8 cellular contexts compared by ENCODE assay signal in the genomic region with DNA sequence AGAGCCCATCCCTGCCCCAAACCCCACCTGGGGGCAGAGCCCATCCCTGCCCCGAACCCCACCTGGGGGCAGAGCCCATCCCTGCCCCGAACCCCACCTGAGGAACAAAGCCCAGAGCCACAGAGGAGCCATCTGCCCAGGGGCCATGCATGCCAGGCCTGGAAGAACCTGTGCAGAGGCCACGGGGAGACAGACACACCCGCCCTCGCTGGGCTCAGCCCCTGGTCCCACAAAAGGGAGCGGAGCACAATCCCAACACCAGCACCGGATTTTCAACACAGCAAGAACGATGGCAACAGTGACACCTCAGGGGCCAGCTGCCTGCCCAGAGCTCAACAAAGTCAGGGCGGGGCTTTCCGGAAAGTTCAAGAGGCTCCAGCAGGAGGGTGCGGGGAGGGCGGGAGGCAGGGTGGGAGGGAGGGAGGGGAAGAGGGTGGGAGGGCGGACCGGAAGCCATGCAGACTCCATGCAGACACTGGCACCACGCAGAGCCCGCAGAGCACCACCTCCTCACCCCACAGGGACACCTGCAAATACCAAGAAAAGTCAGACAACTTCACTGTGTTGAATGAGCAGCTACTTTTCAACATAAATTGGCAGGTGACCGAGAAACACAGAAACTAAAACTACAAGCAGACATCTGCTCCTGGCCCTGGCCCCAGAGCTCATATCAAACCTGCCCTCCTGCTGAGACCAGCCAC. TPM values are rescaled to one million over a fixed set of nuclear protein-coding genes. Genes with fewer than 3 reads are reported as not detected.
DNase-seq lines count a peak whose midpoint lies in the region; ATAC-seq and TF ChIP-seq lines count a peak whose summit lies in the region.

No MANE protein-coding gene starts in this region.

- no peaks in the 10 kb centered on the region for H3K9me3 ChIP-seq in RWPE2 (ENCODE audit: severe bottlenecking)

- H3K36me3 ChIP-seq in RWPE2 (ENCODE audit: low read depth): peaks cover 41% of the 10 kb centered on the region

- DNase-seq in RWPE2 (ENCODE audit: low spot score) (peak; percentile 46), immature natural killer cell (peak; percentile 42 to 48 (median 43)), left lobe of liver (ENCODE audit: low spot score) (no peak), NCI-H1694 (lab: John Stamatoyannopoulos, UW) (no peak), SKM-1 treated with dmso at 0.1 percent for 144 hours (lab: John Stamatoyannopoulos, UW; ENCODE audit: unreplicated experiment) (no peak)
- peak; percentile 53 for DNase-seq in activated effector memory CD4-positive, alpha-beta T cell treated with Interleukin-2 at 50 U/mL for 16 hours
- peak; percentile 11 for DNase-seq in stimulated activated naive B cell treated with anti-CD40 and anti-IgM and Interleukin-4, amounts not matched to agents 10 μg/mL and 1 μg/mL and 100 μg/mL, for 72 hours

- no peaks in the 10 kb centered on the region for H3K4me1 ChIP-seq in RWPE2 (ENCODE audit: insufficient read depth, poor library complexity, severe bottlenecking)

- peaks cover 9 to 10% of the 10 kb centered on the region in 2 donors for H3K4me1 Mint-ChIP-seq in immature natural killer cell
- peaks cover 10% of the 10 kb centered on the region in 2 donors for H3K4me1 Mint-ChIP-seq in stimulated activated naive B cell treated with anti-CD40 and anti-IgM and Interleukin-4, amounts not matched to agents 10 μg/mL and 1 μg/mL and 100 μg/mL, for 72 hours

- peak overlapping the region in 4 of 5 donors; percentile 65 to 82 (median 71) for H3K4me3 Mint-ChIP-seq in immature natural killer cell
- peak overlapping the region in 1 of 2 donors; percentile 44 for H3K4me3 Mint-ChIP-seq in stimulated activated naive B cell treated with anti-CD40 and anti-IgM and Interleukin-4, amounts not matched to agents 10 μg/mL and 1 μg/mL and 100 μg/mL, for 72 hours

- TF ChIP-seq CTCF in RWPE2 (IDR thresholded peaks at IDR 0.05; ENCODE audit: poor library complexity, severe bottlenecking): no peak

- H3K27me3 Mint-ChIP-seq in immature natural killer cell (ENCODE audit: low read depth in 3 of 3): peaks cover 0 to 2% (median 2%) of the 10 kb centered on the region in 3 donors
- H3K27me3 Mint-ChIP-seq in stimulated activated naive B cell treated with anti-CD40 and anti-IgM and Interleukin-4, amounts not matched to agents 10 μg/mL and 1 μg/mL and 100 μg/mL, for 72 hours: no peaks in the 10 kb centered on the region

- H3K27me3 ChIP-seq in RWPE2 (ENCODE audit: insufficient read depth, poor library complexity, severe bottlenecking): no peaks in the 10 kb centered on the region

- H3K36me3 Mint-ChIP-seq in immature natural killer cell: peaks cover 0 to 13% (median 8%) of the 10 kb centered on the region in 3 donors
- peaks cover 53 to 64% of the 10 kb centered on the region in 2 donors for H3K36me3 Mint-ChIP-seq in stimulated activated naive B cell treated with anti-CD40 and anti-IgM and Interleukin-4, amounts not matched to agents 10 μg/mL and 1 μg/mL and 100 μg/mL, for 72 hours

- no peak overlapping the region for H3K27ac ChIP-seq in RWPE2 (ENCODE audit: poor library complexity, severe bottlenecking)

- peak overlapping the region; percentile 55 to 96 (median 90) for H3K27ac Mint-ChIP-seq in immature natural killer cell
- H3K27ac Mint-ChIP-seq in stimulated activated naive B cell treated with anti-CD40 and anti-IgM and Interleukin-4, amounts not matched to agents 10 μg/mL and 1 μg/mL and 100 μg/mL, for 72 hours: peak overlapping the region; percentile 94

- H3K9me3 Mint-ChIP-seq in immature natural killer cell: no peaks in the 10 kb centered on the region
- no peaks in the 10 kb centered on the region for H3K9me3 Mint-ChIP-seq in stimulated activated naive B cell treated with anti-CD40 and anti-IgM and Interleukin-4, amounts not matched to agents 10 μg/mL and 1 μg/mL and 100 μg/mL, for 72 hours

- no peak overlapping the region for H3K4me3 ChIP-seq in RWPE2 (ENCODE audit: severe bottlenecking)

- ATAC-seq in RWPE2 (ENCODE audit: low read depth) (no peak), left lobe of liver (no peak), HG02678 (IDR thresholded peaks at IDR 0.05; ENCODE audit: unreplicated experiment) (no peak)
- peak; percentile 77 to 79 for ATAC-seq in stimulated activated naive B cell treated with anti-CD40 and anti-IgM and Interleukin-4, amounts not matched to agents 10 μg/mL and 1 μg/mL and 100 μg/mL, for 72 hours (replicated peaks)

RNA-seq across cellular contexts. Expression of a gene that starts 27.9 kb away (rescaled TPM):
- polyA plus RNA-seq in immature natural killer cell: 1 to 10 TPM; 3.2 to 7.7 (median 4.4) TPM
- 5.4 TPM for total RNA-seq in left lobe of liver

RNA-seq across cellular contexts. Expression of a gene that starts 38.5 kb away (rescaled TPM):
- 10 to 100 TPM; 13.0 to 24.8 (median 14.9) TPM for polyA plus RNA-seq in immature natural killer cell
- total RNA-seq in left lobe of liver: 44.6 TPM

RNA-seq across cellular contexts. Expression of a gene that starts 47.1 kb away (rescaled TPM):
- 100 to 1,000 TPM; 175 to 297 (median 190) TPM for polyA plus RNA-seq in immature natural killer cell
- total RNA-seq in left lobe of liver: 15.1 TPM

Comparison
In these comparisons a context has a peak if more than half of its experiments do, and no peak if none do; other contexts are left out.
1. ATAC-seq: peak in stimulated activated naive B cell treated with anti-CD40 and anti-IgM and Interleukin-4, amounts not matched to agents 10 μg/mL and 1 μg/mL and 100 μg/mL, for 72 hours (2 of 2); none in RWPE2 (single experiment), left lobe of liver (single experiment) and HG02678 (single experiment).
2. DNase-seq: peak in RWPE2 (single experiment), activated effector memory CD4-positive, alpha-beta T cell treated with Interleukin-2 at 50 U/mL for 16 hours (single experiment), immature natural killer cell (3 of 3) and stimulated activated naive B cell treated with anti-CD40 and anti-IgM and Interleukin-4, amounts not matched to agents 10 μg/mL and 1 μg/mL and 100 μg/mL, for 72 hours (single experiment); none in left lobe of liver (single experiment), NCI-H1694 (single experiment) and SKM-1 treated with dmso at 0.1 percent for 144 hours (single experiment).